Comparison of ENCODE assay signal across 10 cellular contexts in genomic region chr7:94266278-94266677, GRCh38.
DNase-seq lines count a peak whose midpoint lies in the region; ATAC-seq and TF ChIP-seq lines count a peak whose summit lies in the region.
"Had no signal": no experiment of that assay in that cellular context is flagged by ENCODE, and none has a peak within 500 bp of the region (broad histone marks: within the 10 kb centered on the region; RNA-seq: fewer than 3 reads in every experiment).

No MANE protein-coding gene starts in this region.

- TF ChIP-seq POLR2A in breast epithelium (IDR thresholded peaks at IDR 0.05) = no peak

- H3K9me3 ChIP-seq in breast epithelium = no peaks in the 10 kb centered on the region

- TF ChIP-seq CTCF in MCF 10A (IDR thresholded peaks at IDR 0.05; ENCODE audit: unreplicated experiment) = no peak
- TF ChIP-seq CTCF in breast epithelium (IDR thresholded peaks at IDR 0.05) = no peak
- TF ChIP-seq CTCF in cardiac fibroblast (IDR thresholded peaks at IDR 0.05; ENCODE audit: low read depth, low read length) = no peak

- DNase-seq in MCF 10A (ENCODE audit: unreplicated experiment) (peak; percentile 94), breast epithelium (ENCODE audit: low spot score in 2 of 2) (no peak), cardiac fibroblast (ENCODE audit: low read depth in 2 of 2) (peak; percentile 63 to 86), left lobe of liver (ENCODE audit: low spot score) (no peak), SW480 (ENCODE audit: low spot score) (no peak)
- DNase-seq: activated CD4-positive, alpha-beta T cell treated with anti-CD3 and anti-CD28 coated beads for 4 hours had no signal

- H3K4me3 Mint-ChIP-seq in MCF 10A (ENCODE audit: unreplicated experiment) = peak overlapping the region; percentile 5

- H3K36me3 Mint-ChIP-seq in MCF 10A (ENCODE audit: insufficient read depth, unreplicated experiment) = no peaks in the 10 kb centered on the region

- H3K4me1 Mint-ChIP-seq in MCF 10A (ENCODE audit: insufficient read depth, unreplicated experiment) = peaks cover 9% of the 10 kb centered on the region

- H3K27me3 Mint-ChIP-seq in MCF 10A (ENCODE audit: insufficient read depth, unreplicated experiment) = no peaks in the 10 kb centered on the region

- BruUV-seq in MCF 10A (replicated peaks; lab: Mats Ljungman, UMichigan) = no TSS peak

- CTCF ChIA-PET in MCF 10A (lab: Yijun Ruan, JAX) = interaction anchor here (0.6 to 1.0 kb wide), 5 partner anchors 9 to 1277 kb away, joined by 3 to 4 read pairs (median 3); no protein-coding TSS in a partner anchor

- POLR2A ChIA-PET in MCF 10A (lab: Yijun Ruan, JAX) = interaction anchor here (0.6 to 0.9 kb wide), 3 partner anchors 9 to 25 kb away, joined by 3 to 5 read pairs (median 3); no protein-coding TSS in a partner anchor

- no peaks in the 10 kb centered on the region for H3K36me3 ChIP-seq in breast epithelium

- H3K4me1 ChIP-seq in breast epithelium = no peaks in the 10 kb centered on the region

- H3K27ac ChIP-seq in breast epithelium = peak overlapping the region in 1 of 2 donors; percentile 45

- peak; percentile 72 for ATAC-seq in left lobe of liver
- ATAC-seq in HG03521 (IDR thresholded peaks at IDR 0.05; ENCODE audit: unreplicated experiment) = no peak
- ATAC-seq in HG02678 (IDR thresholded peaks at IDR 0.05; ENCODE audit: unreplicated experiment) = no peak
- ATAC-seq in HG02852 (IDR thresholded peaks at IDR 0.05; ENCODE audit: unreplicated experiment) = no peak

- no peaks in the 10 kb centered on the region for H3K27me3 ChIP-seq in breast epithelium

- intact Hi-C loops in MCF 10A (cut with micrococcal nuclease) (loop anchor here (10.0 kb wide), 1 partner anchor 81 kb away; no protein-coding TSS in a partner anchor), breast epithelium (cut with DNase I; ENCODE audit: low total_unique reads) (no loop called here)

- H3K4me3 ChIP-seq in breast epithelium (no peak overlapping the region), cardiac fibroblast (replicated peaks in 1 of 2; ENCODE audit: low read depth in 2 of 2, low read length in 2 of 2) (no peak overlapping the region)

- H3K9me3 Mint-ChIP-seq in MCF 10A (ENCODE audit: unreplicated experiment) = no peaks in the 10 kb centered on the region
- H3K9me3 Mint-ChIP-seq: activated T-helper 2 cell treated with anti-CD3 and anti-CD28 coated beads, Interferon-gamma antibody, Interleukin-2, Interleukin-4, amounts not matched to agents 10 μg/mL and 5 μg/mL and 100 μg/mL, durations not matched to agents 14 hours and 24 hours and 36 hours had no signal

- H3K27ac Mint-ChIP-seq in MCF 10A (ENCODE audit: low read depth, unreplicated experiment) = no peak overlapping the region
- H3K27ac Mint-ChIP-seq: activated T-helper 2 cell treated with anti-CD3 and anti-CD28 coated beads, Interferon-gamma antibody, Interleukin-2, Interleukin-4, amounts not matched to agents 10 μg/mL and 5 μg/mL and 100 μg/mL, durations not matched to agents 14 hours and 24 hours and 36 hours had no signal

Comparison
In these comparisons a context has a peak if more than half of its experiments do, and no peak if none do; other contexts are left out.
1. DNase-seq: peak in MCF 10A (single experiment) and cardiac fibroblast (2 of 2); none in breast epithelium (0 of 2), left lobe of liver (single experiment) and SW480 (single experiment).